8 cellular contexts compared by ENCODE assay signal in genomic region chr10:57657164-57657765, GRCh38.
A peak's percentile ranks its signal among the peaks of the same experiment; 100 is the strongest.
DNase-seq lines count a peak whose midpoint lies in the region; ATAC-seq and TF ChIP-seq lines count a peak whose summit lies in the region.

No MANE protein-coding gene starts in this region.

- no peaks in the 10 kb centered on the region for H3F3A ChIP-seq in smooth muscle cell (ENCODE audit: low read depth)

- 21 to 24% (median 23%) methylated on average over 5 of the region's 5 CpGs for WGBS in adrenal gland, 4 donors
- 32% methylated on average over 5 of the region's 5 CpGs for WGBS in smooth muscle cell (ENCODE audit: low lambda C conversion rate)

- H3K4me3 ChIP-seq in DND-41 (ENCODE audit: low read depth in 1 of 2, low read length in 2 of 2) (no peak overlapping the region), adrenal gland (no peak overlapping the region), smooth muscle cell (no peak overlapping the region)

- intact Hi-C loops in adrenal gland (cut with DNase I) = loop anchor here in 1 of 2 donors (10.0 kb wide), 1 partner anchor 312 kb away; no protein-coding TSS in a partner anchor

- H3K27ac ChIP-seq in DND-41 (ENCODE audit: low read length) (no peak overlapping the region), adrenal gland (no peak overlapping the region), smooth muscle cell (ENCODE audit: low read depth) (no peak overlapping the region)

- no peaks in the 10 kb centered on the region for H3K36me3 ChIP-seq in DND-41 (ENCODE audit: insufficient read depth, low read length)
- no peaks in the 10 kb centered on the region for H3K36me3 ChIP-seq in adrenal gland (replicated peaks in 1 of 2)
- no peaks in the 10 kb centered on the region for H3K36me3 ChIP-seq in smooth muscle cell (ENCODE audit: low read depth)

- H2AFZ ChIP-seq in DND-41 (ENCODE audit: low read depth, low read length) (no peak overlapping the region), smooth muscle cell (ENCODE audit: low read depth) (no peak overlapping the region)

- H4K20me1 ChIP-seq in DND-41 (ENCODE audit: insufficient read depth, low read length) = no peaks in the 10 kb centered on the region
- H4K20me1 ChIP-seq in smooth muscle cell (ENCODE audit: low read depth) = no peaks in the 10 kb centered on the region

- TF ChIP-seq CTCF in DND-41 (IDR thresholded peaks at IDR 0.05; ENCODE audit: borderline replicate concordance, extremely low read depth, low read length, poor library complexity, severe bottlenecking) (peak; percentile 84), adrenal gland (IDR thresholded peaks at IDR 0.05) (peak; percentile 57 to 75 (median 70)), smooth muscle cell (IDR thresholded peaks at IDR 0.05; ENCODE audit: borderline replicate concordance, insufficient read depth, poor library complexity, severe bottlenecking) (peak; percentile 80)

- DNase-seq in DND-41 (peak; percentile 31), NCI-H2196 (lab: John Stamatoyannopoulos, UW; ENCODE audit: unreplicated experiment) (peak; percentile 0), adrenal gland (peak; percentile 23 to 82 (median 52)), hippocampal formation (lab: John Stamatoyannopoulos, UW) (peak; percentile 16 to 23), smooth muscle cell (lab: John Stamatoyannopoulos, UW; ENCODE audit: unreplicated experiment) (no peak)
- DNase-seq in stimulated activated naive CD4-positive, alpha-beta T cell treated with Interleukin-2 at 50 U/mL for 16 hours (lab: John Stamatoyannopoulos, UW) = no peak

- H3K9ac ChIP-seq in DND-41 (ENCODE audit: low read depth, low read length) (no peak overlapping the region), smooth muscle cell (ENCODE audit: low read depth) (no peak overlapping the region)

- H3K9me3 ChIP-seq in DND-41 (ENCODE audit: insufficient read depth, low read length, severe bottlenecking) (no peaks in the 10 kb centered on the region), adrenal gland (replicated peaks in 1 of 3) (no peaks in the 10 kb centered on the region), smooth muscle cell (replicated peaks; ENCODE audit: low read depth) (no peaks in the 10 kb centered on the region)

- H3K79me2 ChIP-seq in DND-41 (ENCODE audit: insufficient read depth, low read length) (no peaks in the 10 kb centered on the region), smooth muscle cell (ENCODE audit: low read depth) (no peaks in the 10 kb centered on the region)

- peak; percentile 66 for ATAC-seq in DND-41 (ENCODE audit: insufficient read depth, low read depth)
- ATAC-seq in GM19023 (IDR thresholded peaks at IDR 0.05; ENCODE audit: unreplicated experiment) = peak; percentile 95
- ATAC-seq in HG03066 (IDR thresholded peaks at IDR 0.05; ENCODE audit: low read depth, unreplicated experiment) = peak; percentile 96

- no peak overlapping the region for H3K4me2 ChIP-seq in DND-41 (ENCODE audit: insufficient read depth, low read length)
- H3K4me2 ChIP-seq in smooth muscle cell = no peak overlapping the region

- TF ChIP-seq POLR2A in adrenal gland (IDR thresholded peaks at IDR 0.05) = no peak

- H3K27me3 ChIP-seq in DND-41 (ENCODE audit: insufficient read depth, low read length, poor library complexity) = no peaks in the 10 kb centered on the region
- no peaks in the 10 kb centered on the region for H3K27me3 ChIP-seq in adrenal gland
- H3K27me3 ChIP-seq in smooth muscle cell (ENCODE audit: low read depth) = no peaks in the 10 kb centered on the region

- H3K4me1 ChIP-seq in DND-41 (ENCODE audit: insufficient read depth, low read length) (no peaks in the 10 kb centered on the region), adrenal gland (replicated peaks in 1 of 2) (no peaks in the 10 kb centered on the region), smooth muscle cell (ENCODE audit: low read depth) (no peaks in the 10 kb centered on the region)

Comparison
In these comparisons a context has a peak if more than half of its experiments do, and no peak if none do; other contexts are left out.
1. DNase-seq: peak in DND-41 (single experiment), NCI-H2196 (single experiment), adrenal gland (7 of 7) and hippocampal formation (2 of 2); none in smooth muscle cell (single experiment) and stimulated activated naive CD4-positive, alpha-beta T cell treated with Interleukin-2 at 50 U/mL for 16 hours (single experiment).
2. Peak in every context shown above with its lines, with median percentiles within 50 percentile points of each other: ATAC-seq and CTCF ChIP-seq.